Comparison of ENCODE assay signal across 9 cellular contexts in the genomic region with DNA sequence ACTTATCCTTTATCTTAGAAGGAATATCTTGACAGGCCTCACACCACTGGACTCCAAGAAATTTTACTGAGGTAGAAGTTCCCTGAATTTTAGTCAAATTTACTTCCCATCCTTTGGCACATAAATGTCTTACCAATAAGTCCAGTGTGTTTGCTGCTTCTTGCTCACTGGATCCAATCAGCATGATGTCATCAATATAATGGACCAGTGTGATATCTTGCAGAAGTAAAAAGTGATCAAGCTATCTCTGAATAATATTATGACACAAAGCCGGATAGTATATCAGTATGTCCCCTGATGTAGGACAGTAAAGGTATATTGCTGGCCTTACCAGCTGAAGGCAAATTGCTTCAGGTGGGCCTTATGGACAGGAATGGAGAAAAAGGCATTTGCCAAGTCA. TPM values are rescaled to one million over a fixed set of nuclear protein-coding genes. Genes with fewer than 3 reads are reported as not detected.
"Had no signal": no experiment of that assay in that cellular context is flagged by ENCODE, and none has a peak within 500 bp of the region (broad histone marks: within the 10 kb centered on the region; RNA-seq: fewer than 3 reads in every experiment).

No MANE protein-coding gene starts in this region.

- ATAC-seq: HCT116 had no signal

- H3K36me3 ChIP-seq: HAP-1 had no signal

- H3K27me3 Mint-ChIP-seq: IgD-negative memory B cell had no signal

- H3K27ac Mint-ChIP-seq: IgD-negative memory B cell had no signal

- FAIRE-seq: HTR-8/SVneo had no signal

- H3K9ac ChIP-seq: GM23248 had no signal

- H3K4me3 ChIP-seq: GM23248, HAP-1 had no signal

- DNase-seq: GM23248, GOT3, H7, KG1 had no signal

- H3K4me3 Mint-ChIP-seq: IgD-negative memory B cell had no signal

- H3K27ac ChIP-seq: GM23248 had no signal

- H2AFZ ChIP-seq: GM23248 had no signal

- H3K9me3 ChIP-seq: HAP-1 had no signal

- H3K4me1 ChIP-seq: HAP-1 had no signal

RNA-seq across cellular contexts. Expression of a gene that starts 6.9 kb away (rescaled TPM):
- total RNA-seq: HT-29 had no signal
